In the genomic region with DNA sequence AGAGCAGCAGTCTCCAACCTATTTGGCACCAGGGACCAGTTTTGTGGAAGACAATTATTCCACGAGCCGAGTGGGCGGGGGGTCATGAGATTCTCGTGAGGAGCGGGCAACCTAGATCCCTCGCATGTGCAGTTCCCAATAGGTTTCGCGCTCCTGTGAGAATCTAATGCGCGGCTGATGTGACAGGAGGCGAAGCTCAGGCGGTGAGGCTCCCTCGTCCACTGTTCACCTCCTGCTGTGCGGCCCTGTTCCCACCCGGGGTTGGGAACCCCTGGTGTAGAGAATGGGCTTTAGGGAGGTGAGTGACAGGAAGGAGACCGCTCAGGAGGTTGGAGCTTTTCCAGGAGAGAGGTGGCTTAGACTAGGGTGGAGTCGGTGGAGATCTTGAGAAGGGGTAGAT, we compare ENCODE assay signal across 1 cellular context.
A peak's percentile ranks its signal among the peaks of the same experiment; 100 is the strongest.
TF ChIP-seq lines count a peak whose summit lies in the region.

No MANE protein-coding gene starts in this region.

TF ChIP-seq in HepG2, 621 proteins besides CTCF, POLR2A, EP300 and RAD21:
- no peak for TF ChIP-seq SOX13 (IDR thresholded peaks at IDR 0.05)
- no peak for TF ChIP-seq SOX13 (CRISPR knock-in tag; conservative IDR thresholded peaks at IDR 0.05 in 1 of 2, IDR thresholded peaks at IDR 0.05 in 1 of 2)
- TF ChIP-seq, protein P1, sequence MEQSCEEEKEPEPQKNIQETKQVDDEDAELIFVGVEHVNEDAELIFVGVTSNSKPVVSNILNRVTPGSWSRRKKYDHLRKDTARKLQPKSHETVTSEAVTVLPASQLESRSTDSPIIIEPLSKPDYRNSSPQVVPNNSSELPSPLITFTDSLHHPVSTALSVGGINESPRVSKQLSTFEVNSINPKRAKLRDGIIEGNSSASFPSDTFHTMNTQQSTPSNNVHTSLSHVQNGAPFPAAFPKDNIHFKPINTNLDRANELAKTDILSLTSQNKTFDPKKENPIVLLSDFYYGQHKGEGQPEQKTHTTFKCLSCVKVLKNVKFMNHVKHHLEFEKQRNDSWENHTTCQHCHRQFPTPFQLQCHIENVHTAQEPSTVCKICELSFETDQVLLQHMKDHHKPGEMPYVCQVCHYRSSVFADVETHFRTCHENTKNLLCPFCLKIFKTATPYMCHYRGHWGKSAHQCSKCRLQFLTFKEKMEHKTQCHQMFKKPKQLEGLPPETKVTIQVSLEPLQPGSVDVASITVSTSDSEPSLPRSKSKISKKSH (CRISPR knock-in tag; IDR thresholded peaks at IDR 0.05; ENCODE audit: borderline replicate concordance), result 0 out of 2 replicates have a peak, but pooled peaks have one; percentile 18
- TF ChIP-seq, protein P2, sequence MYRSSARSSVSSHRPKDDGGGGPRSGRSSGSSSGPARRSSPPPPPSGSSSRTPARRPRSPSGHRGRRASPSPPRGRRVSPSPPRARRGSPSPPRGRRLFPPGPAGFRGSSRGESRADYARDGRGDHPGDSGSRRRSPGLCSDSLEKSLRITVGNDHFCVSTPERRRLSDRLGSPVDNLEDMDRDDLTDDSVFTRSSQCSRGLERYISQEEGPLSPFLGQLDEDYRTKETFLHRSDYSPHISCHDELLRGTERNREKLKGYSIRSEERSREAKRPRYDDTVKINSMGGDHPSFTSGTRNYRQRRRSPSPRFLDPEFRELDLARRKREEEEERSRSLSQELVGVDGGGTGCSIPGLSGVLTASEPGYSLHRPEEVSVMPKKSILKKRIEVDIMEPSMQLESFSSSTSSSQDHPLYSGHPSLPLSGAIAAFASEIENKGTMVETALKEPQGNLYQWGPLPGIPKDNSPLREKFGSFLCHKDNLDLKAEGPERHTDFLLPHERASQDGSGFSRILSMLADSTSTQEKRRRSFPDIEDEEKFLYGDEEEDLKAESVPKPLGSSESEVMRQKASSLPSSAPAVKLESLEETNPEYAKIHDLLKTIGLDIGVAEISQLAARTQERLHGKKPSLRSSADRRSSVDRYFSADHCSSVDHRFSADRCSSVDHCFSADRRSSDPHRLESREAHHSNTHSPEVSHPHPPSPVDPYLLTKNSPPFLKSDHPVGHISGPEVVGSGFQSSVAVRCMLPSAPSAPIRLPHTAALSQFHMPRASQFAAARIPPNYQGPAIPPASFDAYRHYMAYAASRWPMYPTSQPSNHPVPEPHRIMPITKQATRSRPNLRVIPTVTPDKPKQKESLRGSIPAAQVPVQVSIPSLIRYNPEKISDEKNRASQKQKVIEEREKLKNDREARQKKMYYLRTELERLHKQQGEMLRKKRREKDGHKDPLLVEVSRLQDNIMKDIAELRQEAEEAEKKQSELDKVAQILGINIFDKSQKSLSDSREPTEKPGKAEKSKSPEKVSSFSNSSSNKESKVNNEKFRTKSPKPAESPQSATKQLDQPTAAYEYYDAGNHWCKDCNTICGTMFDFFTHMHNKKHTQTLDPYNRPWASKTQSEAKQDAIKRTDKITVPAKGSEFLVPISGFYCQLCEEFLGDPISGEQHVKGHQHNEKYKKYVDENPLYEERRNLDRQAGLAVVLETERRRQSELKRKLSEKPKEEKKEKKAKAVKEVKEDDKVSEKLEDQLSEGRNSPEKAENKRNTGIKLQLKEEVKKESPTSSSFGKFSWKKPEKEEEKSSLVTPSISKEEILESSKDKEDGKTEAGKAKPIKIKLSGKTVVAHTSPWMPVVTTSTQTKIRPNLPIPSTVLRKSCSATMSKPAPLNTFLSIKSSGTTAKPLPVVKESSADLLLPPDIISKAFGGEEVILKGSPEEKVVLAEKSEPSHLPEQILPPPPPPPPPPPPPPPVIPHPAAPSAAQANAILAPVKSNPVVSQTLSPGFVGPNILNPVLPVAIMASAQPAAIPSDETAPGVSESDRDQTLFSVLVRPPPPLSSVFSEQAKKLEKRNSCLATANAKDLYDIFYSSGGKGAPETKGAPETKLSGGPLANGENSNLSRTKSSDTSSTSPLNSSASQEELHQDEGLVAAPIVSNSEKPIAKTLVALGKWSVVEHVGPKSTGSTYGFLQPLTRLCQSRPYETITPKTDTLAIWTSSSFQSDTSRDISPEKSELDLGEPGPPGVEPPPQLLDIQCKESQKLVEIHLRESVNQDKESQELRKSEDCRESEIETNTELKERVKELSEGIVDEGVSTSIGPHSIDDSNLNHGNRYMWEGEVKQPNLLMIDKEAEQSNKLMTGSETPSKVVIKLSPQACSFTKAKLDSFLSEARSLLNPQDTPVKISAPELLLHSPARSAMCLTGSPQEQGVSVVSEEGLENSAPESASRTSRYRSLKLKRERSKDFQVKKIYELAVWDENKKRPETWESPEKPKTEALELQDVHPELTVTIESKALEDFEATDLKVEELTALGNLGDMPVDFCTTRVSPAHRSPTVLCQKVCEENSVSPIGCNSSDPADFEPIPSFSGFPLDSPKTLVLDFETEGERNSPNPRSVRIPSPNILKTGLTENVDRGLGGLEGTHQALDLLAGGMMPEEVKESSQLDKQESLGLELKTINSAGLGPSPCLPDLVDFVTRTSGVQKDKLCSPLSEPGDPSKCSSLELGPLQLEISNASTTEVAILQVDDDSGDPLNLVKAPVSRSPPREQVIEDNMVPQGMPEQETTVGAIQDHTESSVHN (CRISPR knock-in tag; IDR thresholded peaks at IDR 0.05), result no peak
- TF ChIP-seq, protein P3, sequence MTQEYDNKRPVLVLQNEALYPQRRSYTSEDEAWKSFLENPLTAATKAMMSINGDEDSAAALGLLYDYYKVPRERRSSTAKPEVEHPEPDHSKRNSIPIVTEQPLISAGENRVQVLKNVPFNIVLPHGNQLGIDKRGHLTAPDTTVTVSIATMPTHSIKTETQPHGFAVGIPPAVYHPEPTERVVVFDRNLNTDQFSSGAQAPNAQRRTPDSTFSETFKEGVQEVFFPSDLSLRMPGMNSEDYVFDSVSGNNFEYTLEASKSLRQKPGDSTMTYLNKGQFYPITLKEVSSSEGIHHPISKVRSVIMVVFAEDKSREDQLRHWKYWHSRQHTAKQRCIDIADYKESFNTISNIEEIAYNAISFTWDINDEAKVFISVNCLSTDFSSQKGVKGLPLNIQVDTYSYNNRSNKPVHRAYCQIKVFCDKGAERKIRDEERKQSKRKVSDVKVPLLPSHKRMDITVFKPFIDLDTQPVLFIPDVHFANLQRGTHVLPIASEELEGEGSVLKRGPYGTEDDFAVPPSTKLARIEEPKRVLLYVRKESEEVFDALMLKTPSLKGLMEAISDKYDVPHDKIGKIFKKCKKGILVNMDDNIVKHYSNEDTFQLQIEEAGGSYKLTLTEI (CRISPR knock-in tag; conservative IDR thresholded peaks at IDR 0.05), result no peak
- no peak for TF ChIP-seq TAF1 (CRISPR knock-in tag; IDR thresholded peaks at IDR 0.05)
- no peak for TF ChIP-seq TBP (CRISPR knock-in tag; IDR thresholded peaks at IDR 0.05)
